Comparison of ENCODE assay signal across 2 cellular contexts in genomic region chr6:143054329-143054728, GRCh38.
TF ChIP-seq lines count a peak whose summit lies in the region.

No MANE protein-coding gene starts in this region.

TF ChIP-seq in HEK293, 187 proteins besides CTCF, POLR2A, EP300 and RAD21:
- no peak for TF ChIP-seq ZNF704 (tag by site-specific recombination; IDR thresholded peaks at IDR 0.05)
- TF ChIP-seq, protein P1, sequence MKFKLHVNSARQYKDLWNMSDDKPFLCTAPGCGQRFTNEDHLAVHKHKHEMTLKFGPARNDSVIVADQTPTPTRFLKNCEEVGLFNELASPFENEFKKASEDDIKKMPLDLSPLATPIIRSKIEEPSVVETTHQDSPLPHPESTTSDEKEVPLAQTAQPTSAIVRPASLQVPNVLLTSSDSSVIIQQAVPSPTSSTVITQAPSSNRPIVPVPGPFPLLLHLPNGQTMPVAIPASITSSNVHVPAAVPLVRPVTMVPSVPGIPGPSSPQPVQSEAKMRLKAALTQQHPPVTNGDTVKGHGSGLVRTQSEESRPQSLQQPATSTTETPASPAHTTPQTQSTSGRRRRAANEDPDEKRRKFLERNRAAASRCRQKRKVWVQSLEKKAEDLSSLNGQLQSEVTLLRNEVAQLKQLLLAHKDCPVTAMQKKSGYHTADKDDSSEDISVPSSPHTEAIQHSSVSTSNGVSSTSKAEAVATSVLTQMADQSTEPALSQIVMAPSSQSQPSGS (tag by site-specific recombination; IDR thresholded peaks at IDR 0.05; ENCODE audit: low read depth), result 0 out of 2 replicates have a peak, but pooled peaks have one; percentile 34

TF ChIP-seq in K562, 482 proteins besides CTCF, POLR2A, EP300 and RAD21 (continued from another document):
- no peak for TF ChIP-seq ZNF740 (CRISPR knock-in tag; IDR thresholded peaks at IDR 0.05)
- no peak for TF ChIP-seq ZNF740 (tag; IDR thresholded peaks at IDR 0.05)
- no peak for TF ChIP-seq ZNF764 (CRISPR knock-in tag; IDR thresholded peaks at IDR 0.05; ENCODE audit: low read depth)
- TF ChIP-seq NFXL1 (CRISPR knock-in tag; IDR thresholded peaks at IDR 0.05), result no peak
- 0 out of 2 replicates have a peak, but pooled peaks have one; percentile 44 for TF ChIP-seq ATF3 (IDR thresholded peaks at IDR 0.05)
- no peak for TF ChIP-seq ATF3 (CRISPR knock-in tag; conservative IDR thresholded peaks at IDR 0.05)
TF ChIP-seq in K562: peak in this region for 1.
